8 cellular contexts compared by ENCODE assay signal in the genomic region with DNA sequence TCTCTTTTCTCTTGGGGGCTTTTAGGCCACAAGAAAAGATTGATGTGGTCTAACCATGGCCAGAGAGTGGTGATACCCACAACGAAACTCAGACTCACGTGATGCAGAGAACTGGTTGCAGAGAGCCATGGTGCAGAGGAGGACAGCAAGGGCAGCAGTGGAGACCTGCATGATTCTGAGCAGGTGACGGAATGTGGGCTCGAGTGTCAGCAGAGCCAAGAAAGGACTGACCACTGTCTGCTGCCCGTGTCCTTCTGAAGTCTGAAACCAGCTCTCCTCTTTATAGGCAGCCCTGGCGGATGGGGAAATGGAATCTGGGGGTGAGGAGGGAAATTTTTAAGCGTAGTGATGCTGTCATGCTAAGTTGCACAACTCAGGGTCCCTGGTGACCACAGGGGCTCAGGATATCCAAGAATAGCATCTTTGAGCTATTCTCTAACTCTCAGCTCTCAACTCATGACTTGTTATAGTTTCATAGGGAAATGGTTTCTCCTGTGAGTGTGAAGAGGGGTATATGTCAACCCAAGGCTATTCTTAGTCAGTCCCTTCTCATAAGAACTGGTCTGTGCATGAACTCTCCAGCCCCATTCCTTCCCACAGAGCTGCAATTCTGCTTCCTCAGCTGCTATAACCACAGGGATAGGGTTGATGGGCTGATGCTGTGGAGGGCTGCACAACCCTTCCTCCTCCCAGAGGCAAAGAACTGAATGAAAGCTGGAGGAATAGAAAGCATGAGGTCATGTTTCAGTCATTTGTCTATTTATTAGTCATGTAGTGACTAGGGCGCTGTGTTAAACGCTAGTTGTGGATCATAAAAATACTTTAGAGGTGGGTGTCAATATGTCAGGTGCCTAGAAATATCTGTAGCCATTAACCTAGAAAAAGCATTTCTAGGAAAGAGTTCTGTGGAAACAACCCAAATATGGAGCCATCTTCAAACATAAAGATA. TPM values are rescaled to one million over a fixed set of nuclear protein-coding genes. Genes with fewer than 3 reads are reported as not detected.
DNase-seq lines count a peak whose midpoint lies in the region; ATAC-seq and TF ChIP-seq lines count a peak whose summit lies in the region.

Gene CCL3, minus strand, starts transcription at position 256 of the 949 bp plus-strand sequence. Its CDS starts 85 bp downstream, at position 171.

- H3K27me3 Mint-ChIP-seq in activated CD4-positive, alpha-beta T cell treated with anti-CD3 and anti-CD28 coated beads, Interleukin-2, amount 10 ng/mL, durations not matched to agents 24 days and 14 days: peaks cover 15% of the 10 kb centered on the region

- no peaks in the 10 kb centered on the region for H3K9me3 Mint-ChIP-seq in activated CD4-positive, alpha-beta T cell treated with anti-CD3 and anti-CD28 coated beads, Interleukin-2, amount 10 ng/mL, durations not matched to agents 24 days and 14 days

- in situ Hi-C loops in ACHN (cut with HindIII; ENCODE audit: low pct_ligation_motif_present, low pct_unique_long_range_greater_than_20kb, low sequenced_read_pairs): no loop called here

- no peaks in the 10 kb centered on the region for H3F3A ChIP-seq in PC-3 (ENCODE audit: low read length, unreplicated experiment)

- peak; percentile 71 for DNase-seq in activated CD4-positive, alpha-beta T cell treated with anti-CD3 and anti-CD28 coated beads, Interleukin-2, amount 10 ng/mL, durations not matched to agents 24 days and 14 days
- no peak for DNase-seq in activated CD4-positive, alpha-beta T cell treated with anti-CD3 and anti-CD28 coated beads for 1 hour
- DNase-seq in PC-3 (peak; percentile 2), left colon (peak in 1 of 2 donors; percentile 23), ACHN (no peak), NCI-H2227 (lab: John Stamatoyannopoulos, UW; ENCODE audit: unreplicated experiment) (no peak), NCI-H187 (lab: John Stamatoyannopoulos, UW) (no peak)

- no peak within 1 kb of the TSS for H2AFZ ChIP-seq in PC-3 (ENCODE audit: low read length)

- H3K4me3 Mint-ChIP-seq in activated CD4-positive, alpha-beta T cell treated with anti-CD3 and anti-CD28 coated beads, Interleukin-2, amount 10 ng/mL, durations not matched to agents 24 days and 14 days: peak within 1 kb of the TSS; percentile 55

- H3K79me2 ChIP-seq in PC-3 (ENCODE audit: low read length): no peaks in the 10 kb centered on the region

- H3K27me3 ChIP-seq in PC-3 (ENCODE audit: low read length): peaks cover 9% of the 10 kb centered on the region; the same call in 1 of the 2 replicates

- ATAC-seq in HG02840 (IDR thresholded peaks at IDR 0.05; ENCODE audit: low FRiP score, unreplicated experiment): peak; percentile 66
- no peak for ATAC-seq in PC-3
- ATAC-seq in left colon: peak; percentile 29

- peaks cover 42% of the 10 kb centered on the region for H3K4me1 Mint-ChIP-seq in activated CD4-positive, alpha-beta T cell treated with anti-CD3 and anti-CD28 coated beads, Interleukin-2, amount 10 ng/mL, durations not matched to agents 24 days and 14 days

- BruUV-seq in PC-3 (replicated peaks; lab: Mats Ljungman, UMichigan): no TSS peak

- H3K4me1 ChIP-seq in PC-3 (ENCODE audit: insufficient read depth, low read length): no peaks in the 10 kb centered on the region

- no peak within 1 kb of the TSS for H3K9ac ChIP-seq in PC-3 (ENCODE audit: low read length)

- H3K36me3 ChIP-seq in PC-3 (ENCODE audit: low read depth, low read length): no peaks in the 10 kb centered on the region

- CTCF ChIA-PET in PC-3 (lab: Charles Lee): no interaction called here

- no peaks in the 10 kb centered on the region for H3K9me3 ChIP-seq in PC-3 (ENCODE audit: low read length)

- intact Hi-C loops in activated CD4-positive, alpha-beta T cell treated with anti-CD3 and anti-CD28 coated beads, Interleukin-2, amount 10 ng/mL, durations not matched to agents 24 days and 14 days (cut with micrococcal nuclease): loop anchor here (1.0 to 10.0 kb wide), 5 partner anchors 8 to 1715 kb away; partner anchors contain the start of gene CCL4
- intact Hi-C loops in PC-3 (cut with micrococcal nuclease): no loop called here
- intact Hi-C loops in left colon (cut with DNase I, micrococcal nuclease): no loop called here

- POLR2A ChIA-PET in PC-3 (lab: Charles Lee; ENCODE audit: unreplicated experiment): no interaction called here

- TF ChIP-seq CTCF in PC-3 (conservative IDR thresholded peaks at IDR 0.05; ENCODE audit: low read depth, low read length): no peak

- H3K36me3 Mint-ChIP-seq in activated CD4-positive, alpha-beta T cell treated with anti-CD3 and anti-CD28 coated beads, Interleukin-2, amount 10 ng/mL, durations not matched to agents 24 days and 14 days (ENCODE audit: low read depth): no peaks in the 10 kb centered on the region

- H3K4me2 ChIP-seq in PC-3 (ENCODE audit: low read length): no peak within 1 kb of the TSS

- no peaks in the 10 kb centered on the region for H3K9me2 ChIP-seq in PC-3 (replicated peaks; ENCODE audit: low read length)

- H4K20me1 ChIP-seq in PC-3 (ENCODE audit: low read length): no peaks in the 10 kb centered on the region

- H3K27ac Mint-ChIP-seq in activated CD4-positive, alpha-beta T cell treated with anti-CD3 and anti-CD28 coated beads, Interleukin-2, amount 10 ng/mL, durations not matched to agents 24 days and 14 days: peak within 1 kb of the TSS; percentile 90

- no peak within 1 kb of the TSS for H3K4me3 ChIP-seq in PC-3 (ENCODE audit: low read length)

- no peak within 1 kb of the TSS for H3K27ac ChIP-seq in PC-3 (ENCODE audit: low read length)

RNA-seq across cellular contexts. Expression of gene CCL3, which starts in this region (rescaled TPM):
- 403 and 414 TPM in 2 replicates for total RNA-seq in activated CD4-positive, alpha-beta T cell treated with anti-CD3 and anti-CD28 coated beads, Interleukin-2, amount 10 ng/mL, durations not matched to agents 24 days and 14 days
- total RNA-seq in PC-3 (2014; rRNA removed) (not detected in 2 replicates), left colon (1 to 10 TPM; 2.0 to 4.2 TPM)

Comparison
In these comparisons a context has a peak if more than half of its experiments do, and no peak if none do; other contexts are left out.
1. RNA of gene CCL3 (total RNA-seq): 403 to 414 TPM in activated CD4-positive, alpha-beta T cell treated with anti-CD3 and anti-CD28 coated beads, Interleukin-2, amount 10 ng/mL, durations not matched to agents 24 days and 14 days; 2.0 to 4.2 TPM in left colon and not detected in PC-3; every median in the first group is over 10 times any median in the second.
2. Peak in DNase-seq in PC-3; RNA of the gene not detected or under 1 TPM.